11 cellular contexts compared by ENCODE assay signal in genomic region chr12:15701721-15702156, GRCh38.
DNase-seq lines count a peak whose midpoint lies in the region; ATAC-seq and TF ChIP-seq lines count a peak whose summit lies in the region.
"Had no signal": no experiment of that assay in that cellular context is flagged by ENCODE, and none has a peak within 500 bp of the region (broad histone marks: within the 10 kb centered on the region; RNA-seq: fewer than 3 reads in every experiment).

No MANE protein-coding gene starts in this region.

- H3K36me3 ChIP-seq in effector memory CD4-positive, alpha-beta T cell (ENCODE audit: control insufficient read depth, insufficient read depth, low read length) = no peaks in the 10 kb centered on the region

- H3K27ac ChIP-seq in dorsolateral prefrontal cortex = peak overlapping the region in 45 of 59 donors; percentile 2 to 86 (median 59)
- no peak overlapping the region for H3K27ac ChIP-seq in effector memory CD4-positive, alpha-beta T cell (ENCODE audit: insufficient read depth, low read length, poor library complexity, severe bottlenecking)

- H3K27me3 ChIP-seq in dorsolateral prefrontal cortex = no peaks in the 10 kb centered on the region
- no peaks in the 10 kb centered on the region for H3K27me3 ChIP-seq in effector memory CD4-positive, alpha-beta T cell (replicated peaks; ENCODE audit: control insufficient read depth, insufficient read depth, low read length, poor library complexity, severe bottlenecking)

- DNase-seq in ACHN (peak; percentile 57), LHCN-M2 (ENCODE audit: low read depth) (peak; percentile 71), dorsolateral prefrontal cortex (no peak), myocyte (ENCODE audit: low read depth) (peak; percentile 32), NCI-H1694 treated with DMSO at 0.1 percent for 48 hours (lab: John Stamatoyannopoulos, UW) (no peak), mesenteric fat pad (ENCODE audit: low spot score) (no peak)
- DNase-seq in effector memory CD4-positive, alpha-beta T cell = no peak
- DNase-seq: glutamatergic neuron, NCI-H1092 had no signal

- no peak overlapping the region for H3K4me3 ChIP-seq in dorsolateral prefrontal cortex
- no peak overlapping the region for H3K4me3 ChIP-seq in effector memory CD4-positive, alpha-beta T cell (ENCODE audit: insufficient read depth, low read depth, low read length, poor library complexity, severe bottlenecking)
- H3K4me3 ChIP-seq: GM23338 had no signal

- intact Hi-C loops in dorsolateral prefrontal cortex (cut with DNase I) = no loop called here

- H3K9me3 ChIP-seq in effector memory CD4-positive, alpha-beta T cell (ENCODE audit: control insufficient read depth, low read length) = no peaks in the 10 kb centered on the region

- in situ Hi-C loops in ACHN (cut with HindIII; ENCODE audit: low pct_ligation_motif_present, low pct_unique_long_range_greater_than_20kb, low sequenced_read_pairs) = no loop called here

- TF ChIP-seq CTCF in dorsolateral prefrontal cortex (IDR thresholded peaks at IDR 0.05 in 54 of 56, conservative IDR thresholded peaks at IDR 0.05 in 2 of 56; ENCODE audit: low read depth in 1 of 56, partially characterized antibody in 56 of 56) = no peak

- no peak for ATAC-seq in esophagus mucosa
- ATAC-seq: GM23338 had no signal

- no peaks in the 10 kb centered on the region for H3K4me1 ChIP-seq in effector memory CD4-positive, alpha-beta T cell (ENCODE audit: control insufficient read depth, insufficient read depth, low read length, poor library complexity, severe bottlenecking)

Comparison
In these comparisons a context has a peak if more than half of its experiments do, and no peak if none do; other contexts are left out.
1. DNase-seq: peak in ACHN (single experiment), LHCN-M2 (single experiment) and myocyte (single experiment); none in dorsolateral prefrontal cortex (0 of 10), NCI-H1694 treated with DMSO at 0.1 percent for 48 hours (single experiment), mesenteric fat pad (single experiment) and effector memory CD4-positive, alpha-beta T cell (0 of 3).